In genomic region chr2:118202707-118203303, GRCh38 we compare ENCODE assay signal across 8 cellular contexts.
DNase-seq lines count a peak whose midpoint lies in the region; ATAC-seq and TF ChIP-seq lines count a peak whose summit lies in the region.

No MANE protein-coding gene starts in this region.

- WGBS in transverse colon (ENCODE audit: low coverage in 1 of 2), 2 donors, result 46 to 59% methylated on average over 5 to 8 of the region's 8 CpGs

- H3K4me3 ChIP-seq in H7 (ENCODE audit: insufficient read depth, low read depth, low read length), result no peak overlapping the region
- no peak overlapping the region for H3K4me3 ChIP-seq in MM.1S (ENCODE audit: low read length)
- no peak overlapping the region for H3K4me3 ChIP-seq in WI38 (ENCODE audit: low read depth, low read length)
- H3K4me3 ChIP-seq in coronary artery, result no peak overlapping the region
- no peak overlapping the region for H3K4me3 ChIP-seq in transverse colon

- H2AFZ ChIP-seq in MM.1S (ENCODE audit: low read length), result 0 out of 2 replicates have a peak overlapping the region, but pooled peaks have one; percentile 21

- no peak overlapping the region for H3K27ac ChIP-seq in MM.1S (ENCODE audit: low read length)
- H3K27ac ChIP-seq in coronary artery, result no peak overlapping the region
- no peak overlapping the region for H3K27ac ChIP-seq in transverse colon

- no peak overlapping the region for H3K4me2 ChIP-seq in MM.1S (ENCODE audit: low read depth, low read length)

- no peaks in the 10 kb centered on the region for H3K9me3 Mint-ChIP-seq in memory B cell

- no peak overlapping the region for H3K4me3 Mint-ChIP-seq in memory B cell

- no peaks in the 10 kb centered on the region for H3K79me2 ChIP-seq in MM.1S (ENCODE audit: low read length)

- H4K20me1 ChIP-seq in MM.1S (ENCODE audit: insufficient read depth, low read length), result no peaks in the 10 kb centered on the region

- DNase-seq in activated CD4-positive, CD25-positive, alpha-beta regulatory T cell (lab: John Stamatoyannopoulos, UW), result peak in 3 of 4 experiments; percentile 4 to 10 (median 9)
- DNase-seq in activated CD4-positive, CD25-positive, alpha-beta regulatory T cell treated with anti-CD3 and anti-CD28 coated beads, Interleukin-2, amount 50 U/mL, for 72 hours, result no peak
- peak; percentile 41 for DNase-seq in H7
- peak; percentile 55 for DNase-seq in MM.1S
- DNase-seq in coronary artery (ENCODE audit: low spot score), result no peak
- DNase-seq in memory B cell (ENCODE audit: low spot score in 2 of 2), result peak; percentile 34 to 54
- peak; percentile 34 for DNase-seq in transverse colon

- no peak for TF ChIP-seq EP300 in transverse colon (IDR thresholded peaks at IDR 0.05; ENCODE audit: low read depth)

- no peaks in the 10 kb centered on the region for H3K9me2 ChIP-seq in MM.1S (replicated peaks; ENCODE audit: insufficient read depth, low read length)

- peaks cover 4% of the 10 kb centered on the region for H3K4me1 Mint-ChIP-seq in memory B cell

- H3K36me3 Mint-ChIP-seq in memory B cell, result no peaks in the 10 kb centered on the region

- H3K9ac ChIP-seq in MM.1S (ENCODE audit: low read length), result no peak overlapping the region

- H3K27me3 Mint-ChIP-seq in memory B cell, result peaks cover 13% of the 10 kb centered on the region

- H3K27me3 ChIP-seq in H7 (ENCODE audit: control insufficient read depth, insufficient read depth, low read length), result no peaks in the 10 kb centered on the region
- no peaks in the 10 kb centered on the region for H3K27me3 ChIP-seq in MM.1S (replicated peaks; ENCODE audit: insufficient read depth, low read length)
- H3K27me3 ChIP-seq in transverse colon, result peaks cover 19% of the 10 kb centered on the region

- peaks cover 4% of the 10 kb centered on the region; the same call in 1 of the 2 replicates for H3K4me1 ChIP-seq in MM.1S (ENCODE audit: low read length)
- no peaks in the 10 kb centered on the region for H3K4me1 ChIP-seq in transverse colon

- TF ChIP-seq CTCF in MM.1S (IDR thresholded peaks at IDR 0.05; ENCODE audit: low read length) (peak; percentile 85), WI38 (IDR thresholded peaks at IDR 0.05; ENCODE audit: low read depth, low read length) (peak; percentile 83), coronary artery (IDR thresholded peaks at IDR 0.05) (peak; percentile 60), transverse colon (IDR thresholded peaks at IDR 0.05) (peak; percentile 58 to 79 (median 73))

- in situ Hi-C loops in transverse colon (cut with MboI; ENCODE audit: low pct_ligation_motif_present in 1 of 4, low pct_unique_long_range_greater_than_20kb in 1 of 4, low sequenced_read_pairs in 3 of 4), result loop anchor here in 1 of 4 donors (25.0 kb wide), 1 partner anchor 659 kb away; no protein-coding TSS in a partner anchor

- no peak for TF ChIP-seq POLR2A in transverse colon (IDR thresholded peaks at IDR 0.05)

- no peaks in the 10 kb centered on the region for H3F3A ChIP-seq in MM.1S (ENCODE audit: insufficient read depth, low read length)

- intact Hi-C loops in transverse colon (cut with DNase I; ENCODE audit: low total_unique reads), result loop anchor here (5.0 kb wide), 1 partner anchor 654 kb away; no protein-coding TSS in a partner anchor

- H3K9me3 ChIP-seq in MM.1S (replicated peaks; ENCODE audit: insufficient read depth, low read length) (no peaks in the 10 kb centered on the region), transverse colon (no peaks in the 10 kb centered on the region)

- ATAC-seq in memory B cell (ENCODE audit: low read depth), result peak; percentile 83

- no peak overlapping the region for H3K27ac Mint-ChIP-seq in memory B cell

- H3K36me3 ChIP-seq in H7 (replicated peaks; ENCODE audit: control insufficient read depth, insufficient read depth, low read length), result no peaks in the 10 kb centered on the region
- H3K36me3 ChIP-seq in MM.1S (replicated peaks; ENCODE audit: insufficient read depth, low read length), result no peaks in the 10 kb centered on the region
- H3K36me3 ChIP-seq in transverse colon, result no peaks in the 10 kb centered on the region

Comparison
In these comparisons a context has a peak if more than half of its experiments do, and no peak if none do; other contexts are left out.
1. DNase-seq: peak in activated CD4-positive, CD25-positive, alpha-beta regulatory T cell (3 of 4), H7 (single experiment), MM.1S (single experiment), memory B cell (2 of 2) and transverse colon (single experiment); none in activated CD4-positive, CD25-positive, alpha-beta regulatory T cell treated with anti-CD3 and anti-CD28 coated beads, Interleukin-2, amount 50 U/mL, for 72 hours (single experiment) and coronary artery (single experiment).
2. Peak in every context shown above with its lines, with median percentiles within 50 percentile points of each other: CTCF ChIP-seq.